23 cellular contexts compared by ENCODE assay signal in genomic region chr14:37623971-37624370, GRCh38. TPM values are rescaled to one million over a fixed set of nuclear protein-coding genes. Genes with fewer than 3 reads are reported as not detected.
A peak's percentile ranks its signal among the peaks of the same experiment; 100 is the strongest.
DNase-seq lines count a peak whose midpoint lies in the region; ATAC-seq, FAIRE-seq and TF ChIP-seq lines count a peak whose summit lies in the region.
"Had no signal": no experiment of that assay in that cellular context is flagged by ENCODE, and none has a peak within 500 bp of the region (broad histone marks: within the 10 kb centered on the region; RNA-seq: fewer than 3 reads in every experiment).

No MANE protein-coding gene starts in this region.

- POLR2A ChIA-PET in HCT116 (lab: Charles Lee) = no interaction called here
- POLR2A ChIA-PET in PC-9 (lab: Charles Lee; ENCODE audit: unreplicated experiment) = interaction anchor here (0.6 kb wide), 1 partner anchor 1479 kb away, joined by 3 read pairs; no protein-coding TSS in a partner anchor
- POLR2A ChIA-PET in endothelial cell of umbilical vein (lab: Charles Lee) = no interaction called here

- CTCF ChIA-PET in HCT116 (lab: Charles Lee) (interaction anchor here (2.1 kb wide), 1 partner anchor 393 kb away, joined by 6 read pairs; no protein-coding TSS in a partner anchor), PC-9 (lab: Charles Lee) (no interaction called here), endothelial cell of umbilical vein (lab: Charles Lee) (no interaction called here)

- DNase-seq in HCT116 (ENCODE audit: low read depth, low spot score) (no peak), PC-9 (no peak), endothelial cell of umbilical vein (ENCODE audit: low read depth, low spot score) (no peak), kidney tubule cell (ENCODE audit: low spot score) (peak; percentile 33), Right ventricle myocardium superior (no peak), left ventricle myocardium inferior (no peak), HTR-8/SVneo (ENCODE audit: insufficient read length, low spot score) (no peak), NCI-H1417 treated with DMSO at 0.1 percent for 48 hours (lab: John Stamatoyannopoulos, UW) (no peak)
- DNase-seq: C1 segment of cervical spinal cord; CD8-positive, alpha-beta memory T cell; DMS53; Karpas-422; NCI-H1048; NCI-H1436 treated with DMSO at 0.1 percent for 48 hours; NCI-H2171; SJCRH30 had no signal

- TF ChIP-seq POLR2A in HCT116 (IDR thresholded peaks at IDR 0.05; ENCODE audit: borderline replicate concordance, extremely low read depth, insufficient read depth, insufficient read length) (no peak), endothelial cell of umbilical vein (IDR thresholded peaks at IDR 0.05; ENCODE audit: low read depth, low read length) (no peak)

- RAD21 ChIA-PET in HCT116 (lab: Charles Lee; ENCODE audit: low non-redundant PET in 1 of 2, low total read pairs in 2 of 2, uncharacterized antibody in 2 of 2, unreplicated experiment in 2 of 2) = no interaction called here

- no peak for TF ChIP-seq RAD21 in HCT116 (IDR thresholded peaks at IDR 0.05; ENCODE audit: low read depth)

- dilution Hi-C loops in endothelial cell of umbilical vein (cut with MboI; ENCODE audit: extremely low pct_ligation_motif_present, low sequenced_read_pairs) = no loop called here

- H3F3A ChIP-seq in PC-9 (ENCODE audit: insufficient read depth, low read depth) = no peaks in the 10 kb centered on the region

- intact Hi-C loops in HCT116 (cut with micrococcal nuclease) (no loop called here), PC-9 (cut with micrococcal nuclease; ENCODE audit: unreplicated experiment) (no loop called here), endothelial cell of umbilical vein (cut with micrococcal nuclease) (no loop called here), Right ventricle myocardium superior (cut with DNase I) (no loop called here), left ventricle myocardium inferior (cut with micrococcal nuclease) (no loop called here)

- no peak for TF ChIP-seq CTCF in HCT116 (IDR thresholded peaks at IDR 0.05 in 2 of 3, conservative IDR thresholded peaks at IDR 0.05 in 1 of 3; ENCODE audit: borderline replicate concordance in 1 of 3, insufficient read depth in 1 of 3, low read depth in 2 of 3, low read length in 2 of 3)
- TF ChIP-seq CTCF in PC-9 (conservative IDR thresholded peaks at IDR 0.05) = no peak
- no peak for TF ChIP-seq CTCF in endothelial cell of umbilical vein (IDR thresholded peaks at IDR 0.05; ENCODE audit: extremely low read depth in 1 of 2, insufficient read depth in 1 of 2, low read depth in 1 of 2, low read length in 2 of 2)
- TF ChIP-seq CTCF in left ventricle myocardium inferior (IDR thresholded peaks at IDR 0.05; ENCODE audit: borderline replicate concordance) = no peak

- H3K4me1 ChIP-seq in HCT116 (ENCODE audit: control insufficient read depth in 1 of 2, insufficient read depth in 2 of 2, low read length in 2 of 2) = peaks cover 0 to 9% of the 10 kb centered on the region in 2 experiments; a peak in 2 of 4 replicates
- H3K4me1 ChIP-seq in PC-9 (replicated peaks; ENCODE audit: insufficient read depth) = peaks cover 14% of the 10 kb centered on the region
- no peaks in the 10 kb centered on the region for H3K4me1 ChIP-seq in endothelial cell of umbilical vein (ENCODE audit: control insufficient read depth, extremely low read depth, insufficient read depth, low read length)
- H3K4me1 ChIP-seq in left ventricle myocardium inferior = peaks cover 9% of the 10 kb centered on the region
- H3K4me1 ChIP-seq: SJCRH30 had no signal

- BruUV-seq in HCT116 (replicated peaks; lab: Mats Ljungman, UMichigan) (no TSS peak), PC-9 (replicated peaks; lab: Mats Ljungman, UMichigan) (no TSS peak), endothelial cell of umbilical vein (replicated peaks; lab: Mats Ljungman, UMichigan) (no TSS peak)

- H2AFZ ChIP-seq in HCT116 (ENCODE audit: low read depth, low read length, poor library complexity, severe bottlenecking) = no peak overlapping the region
- no peak overlapping the region for H2AFZ ChIP-seq in PC-9
- no peak overlapping the region for H2AFZ ChIP-seq in endothelial cell of umbilical vein (ENCODE audit: low read depth, low read length)

- no peaks in the 10 kb centered on the region for H3K27me3 ChIP-seq in HCT116 (ENCODE audit: insufficient read depth, low read length)
- no peaks in the 10 kb centered on the region for H3K27me3 ChIP-seq in PC-9 (ENCODE audit: insufficient read depth, low read depth)
- H3K27me3 ChIP-seq in endothelial cell of umbilical vein (ENCODE audit: control insufficient read depth in 2 of 2, insufficient read depth in 2 of 2, low read length in 2 of 2) = no peaks in the 10 kb centered on the region
- H3K27me3 ChIP-seq in left ventricle myocardium inferior (ENCODE audit: low read depth) = peaks cover 77% of the 10 kb centered on the region
- H3K27me3 ChIP-seq: MG63, SJCRH30 had no signal

- no peaks in the 10 kb centered on the region for H3K9me2 ChIP-seq in HCT116 (ENCODE audit: insufficient read depth)
- no peaks in the 10 kb centered on the region for H3K9me2 ChIP-seq in PC-9 (ENCODE audit: insufficient read depth)

- H3K9ac ChIP-seq in HCT116 (ENCODE audit: low read length) (no peak overlapping the region), endothelial cell of umbilical vein (replicated peaks; ENCODE audit: extremely low read depth, insufficient read depth, low read length) (no peak overlapping the region)

- H3K9me3 ChIP-seq in HCT116 (ENCODE audit: control insufficient read depth in 1 of 2, insufficient read depth in 1 of 2, low read depth in 1 of 2, low read length in 2 of 2) = no peaks in the 10 kb centered on the region
- H3K9me3 ChIP-seq in PC-9 (ENCODE audit: insufficient read depth, low read depth) = no peaks in the 10 kb centered on the region
- no peaks in the 10 kb centered on the region for H3K9me3 ChIP-seq in endothelial cell of umbilical vein (replicated peaks; ENCODE audit: control insufficient read depth, insufficient read depth, low read length)
- H3K9me3 ChIP-seq in left ventricle myocardium inferior (replicated peaks) = peaks cover 20% of the 10 kb centered on the region
- H3K9me3 ChIP-seq: MG63, SJCRH30 had no signal

- H3K79me2 ChIP-seq in HCT116 (ENCODE audit: insufficient read depth, low read length) (no peaks in the 10 kb centered on the region), PC-9 (ENCODE audit: low read depth) (no peaks in the 10 kb centered on the region), endothelial cell of umbilical vein (ENCODE audit: control insufficient read depth, insufficient read depth, low read length) (no peaks in the 10 kb centered on the region)

- FAIRE-seq in endothelial cell of umbilical vein (lab: Jason Lieb, UNC) (no peak), HTR-8/SVneo (lab: Jason Lieb, UNC) (no peak)
- FAIRE-seq: GM12891, GM18507 had no signal

- H4K20me1 ChIP-seq in HCT116 (ENCODE audit: insufficient read depth) = no peaks in the 10 kb centered on the region
- H4K20me1 ChIP-seq in PC-9 (ENCODE audit: insufficient read depth) = no peaks in the 10 kb centered on the region
- H4K20me1 ChIP-seq in endothelial cell of umbilical vein (replicated peaks; ENCODE audit: control insufficient read depth, extremely low read depth, insufficient read depth, low read length) = no peaks in the 10 kb centered on the region

- H3K4me3 ChIP-seq in HCT116 (replicated peaks in 1 of 2; ENCODE audit: low read depth in 1 of 2, low read length in 2 of 2) (no peak overlapping the region), PC-9 (no peak overlapping the region), endothelial cell of umbilical vein (replicated peaks in 1 of 3; ENCODE audit: insufficient read depth in 1 of 3, low read depth in 1 of 3, low read length in 3 of 3) (no peak overlapping the region), left ventricle myocardium inferior (no peak overlapping the region)
- H3K4me3 ChIP-seq: MG63, SJCRH30 had no signal

- no peak for ATAC-seq in HCT116
- ATAC-seq in Right ventricle myocardium superior (ENCODE audit: poor library complexity) = no peak

- H3K4me2 ChIP-seq in HCT116 (ENCODE audit: low read length) (0 out of 2 replicates have a peak overlapping the region, but pooled peaks have one; percentile 1), PC-9 (no peak overlapping the region), endothelial cell of umbilical vein (ENCODE audit: insufficient read depth, low read length) (no peak overlapping the region)

- no peaks in the 10 kb centered on the region for H3K9me1 ChIP-seq in endothelial cell of umbilical vein (replicated peaks; ENCODE audit: control insufficient read depth, extremely low read depth, insufficient read depth, low read length)

- H3K36me3 ChIP-seq in HCT116 (ENCODE audit: control insufficient read depth in 1 of 2, insufficient read depth in 2 of 2, low read length in 2 of 2) (no peaks in the 10 kb centered on the region), PC-9 (ENCODE audit: low read depth) (no peaks in the 10 kb centered on the region), endothelial cell of umbilical vein (ENCODE audit: control insufficient read depth in 2 of 2, extremely low read depth in 1 of 2, insufficient read depth in 2 of 2, low read length in 2 of 2) (no peaks in the 10 kb centered on the region), left ventricle myocardium inferior (no peaks in the 10 kb centered on the region)
- H3K36me3 ChIP-seq: MG63, SJCRH30 had no signal

- no peak overlapping the region for H3K27ac ChIP-seq in HCT116 (ENCODE audit: low read depth, low read length)
- peak overlapping the region; percentile 31; the same call in 1 of the 2 replicates for H3K27ac ChIP-seq in PC-9
- H3K27ac ChIP-seq in endothelial cell of umbilical vein (ENCODE audit: insufficient read depth, low read depth, low read length) = no peak overlapping the region
- no peak overlapping the region for H3K27ac ChIP-seq in left ventricle myocardium inferior (replicated peaks)
- H3K27ac ChIP-seq: SJCRH30 had no signal

RNA-seq across cellular contexts. Expression of gene TTC6, which starts 28.5 kb away (rescaled TPM):
- total RNA-seq in HCT116 (2021; ENCODE audit: unreplicated experiment) (0.10 TPM), PC-9 (2021) (4.7 and 5.2 TPM in 2 replicates), endothelial cell of umbilical vein (0.75 TPM in 1 of 2 replicates, not detected in the other), Right ventricle myocardium superior (not detected), left ventricle myocardium inferior (not detected)
- not detected in 2 replicates for polyA plus RNA-seq in HCT116 (2012)
- not detected in 2 replicates for polyA plus RNA-seq in endothelial cell of umbilical vein
- polyA plus RNA-seq in endothelial cell of umbilical vein (2011; cell fraction: cytosol; rRNA removed) = not detected in 2 replicates
- polyA plus RNA-seq in endothelial cell of umbilical vein (2011; cell fraction: nucleus; rRNA removed) = 0.06 and 0.37 TPM in 2 replicates
- polyA plus RNA-seq in endothelial cell of umbilical vein (2012) = 0.07 TPM in 1 of 2 replicates, not detected in the other
- polyA minus RNA-seq in endothelial cell of umbilical vein = not detected in 2 replicates
- not detected for polyA minus RNA-seq in endothelial cell of umbilical vein (2011; cell fraction: cytosol; rRNA and poly(A)+ RNA removed)
- polyA minus RNA-seq in endothelial cell of umbilical vein (2011; cell fraction: nucleus; rRNA and poly(A)+ RNA removed) = 0.19 and 0.29 TPM in 2 replicates
- total RNA-seq: CD8-positive, alpha-beta memory T cell; HT1080; OCI-LY7; RPMI7951 had no signal
- polyA plus RNA-seq: CD8-positive, alpha-beta memory T cell; IgD-negative memory B cell had no signal

RNA-seq across cellular contexts. Expression of gene FOXA1, which starts 28.9 kb away (rescaled TPM):
- total RNA-seq in HCT116 (2021; ENCODE audit: unreplicated experiment) (1.3 TPM), PC-9 (2021) (35.4 and 42.6 TPM in 2 replicates), endothelial cell of umbilical vein (not detected in 2 replicates), Right ventricle myocardium superior (not detected), left ventricle myocardium inferior (not detected)
- polyA plus RNA-seq in HCT116 (2012) = 0.48 and 0.59 TPM in 2 replicates
- polyA plus RNA-seq in endothelial cell of umbilical vein = 0.06 TPM in 1 of 2 replicates, not detected in the other
- polyA plus RNA-seq in endothelial cell of umbilical vein (2011; cell fraction: cytosol; rRNA removed) = 0.03 TPM in 2 replicates
- polyA plus RNA-seq in endothelial cell of umbilical vein (2011; cell fraction: nucleus; rRNA removed) = 0.04 TPM in 1 of 2 replicates, not detected in the other
- 0.25 and 0.62 TPM in 2 replicates for polyA plus RNA-seq in endothelial cell of umbilical vein (2012)
- not detected in 2 replicates for polyA minus RNA-seq in endothelial cell of umbilical vein
- polyA minus RNA-seq in endothelial cell of umbilical vein (2011; cell fraction: cytosol; rRNA and poly(A)+ RNA removed) = 4.9 TPM
- polyA minus RNA-seq in endothelial cell of umbilical vein (2011; cell fraction: nucleus; rRNA and poly(A)+ RNA removed) = not detected in 2 replicates
- total RNA-seq: OCI-LY7, RPMI7951 had no signal
- polyA plus RNA-seq: CD8-positive, alpha-beta memory T cell; IgD-negative memory B cell had no signal

Comparison
In these comparisons a context has a peak if more than half of its experiments do, and no peak if none do; other contexts are left out.
1. RNA of gene FOXA1, which starts 28.9 kb away (total RNA-seq): 35.4 to 42.6 TPM in PC-9; 1.3 TPM in HCT116 (single experiment), not detected in endothelial cell of umbilical vein, not detected in Right ventricle myocardium superior (single experiment) and not detected in left ventricle myocardium inferior (single experiment); every median in the first group is over 10 times any median in the second.